10 cellular contexts compared by ENCODE assay signal in genomic region chr2:144459937-144460336, GRCh38. TPM values are rescaled to one million over a fixed set of nuclear protein-coding genes. Genes with fewer than 3 reads are reported as not detected.
A peak's percentile ranks its signal among the peaks of the same experiment; 100 is the strongest.
DNase-seq lines count a peak whose midpoint lies in the region; TF ChIP-seq lines count a peak whose summit lies in the region.
"Had no signal": no experiment of that assay in that cellular context is flagged by ENCODE, and none has a peak within 500 bp of the region (broad histone marks: within the 10 kb centered on the region; RNA-seq: fewer than 3 reads in every experiment).

No MANE protein-coding gene starts in this region.

- no peak for TF ChIP-seq POLR2A in esophagus muscularis mucosa (IDR thresholded peaks at IDR 0.05; ENCODE audit: low read depth)

- H3K4me3 ChIP-seq in coronary artery = peak overlapping the region; percentile 61
- no peak overlapping the region for H3K4me3 ChIP-seq in esophagus muscularis mucosa

- no peak for TF ChIP-seq CTCF in coronary artery (IDR thresholded peaks at IDR 0.05)
- TF ChIP-seq CTCF in mesothelial cell of epicardium (IDR thresholded peaks at IDR 0.05; ENCODE audit: unreplicated experiment) = no peak
- TF ChIP-seq CTCF in type B pancreatic cell (conservative IDR thresholded peaks at IDR 0.05) = no peak
- TF ChIP-seq CTCF in esophagus muscularis mucosa (IDR thresholded peaks at IDR 0.05) = no peak

- no peaks in the 10 kb centered on the region for H3K36me3 Mint-ChIP-seq in activated naive CD4-positive, alpha-beta T cell treated with anti-CD3 and anti-CD28 coated beads for 36 hours (ENCODE audit: low read depth)
- H3K36me3 Mint-ChIP-seq in mesothelial cell of epicardium (peaks cover 6% of the 10 kb centered on the region), type B pancreatic cell (peaks cover 10% of the 10 kb centered on the region)

- peaks cover 8% of the 10 kb centered on the region for H3K4me1 Mint-ChIP-seq in activated naive CD4-positive, alpha-beta T cell treated with anti-CD3 and anti-CD28 coated beads for 36 hours (ENCODE audit: low read depth)
- H3K4me1 Mint-ChIP-seq in mesothelial cell of epicardium (peaks cover 68% of the 10 kb centered on the region), type B pancreatic cell (ENCODE audit: unreplicated experiment) (peaks cover 58% of the 10 kb centered on the region)

- H3K27me3 ChIP-seq in esophagus muscularis mucosa = no peaks in the 10 kb centered on the region

- no peak overlapping the region for H3K27ac Mint-ChIP-seq in activated naive CD4-positive, alpha-beta T cell treated with anti-CD3 and anti-CD28 coated beads for 36 hours
- H3K27ac Mint-ChIP-seq in mesothelial cell of epicardium = peak overlapping the region; percentile 77
- no peak overlapping the region for H3K27ac Mint-ChIP-seq in type B pancreatic cell

- TF ChIP-seq EP300 in esophagus muscularis mucosa (IDR thresholded peaks at IDR 0.05) = no peak

- intact Hi-C loops in activated naive CD4-positive, alpha-beta T cell treated with anti-CD3 and anti-CD28 coated beads for 36 hours (cut with micrococcal nuclease) = no loop called here
- intact Hi-C loops in esophagus muscularis mucosa (cut with DNase I) = loop anchor here (10.0 kb wide), 1 partner anchor 55 kb away; no protein-coding TSS in a partner anchor

- peaks cover 8% of the 10 kb centered on the region for H3K27me3 Mint-ChIP-seq in activated naive CD4-positive, alpha-beta T cell treated with anti-CD3 and anti-CD28 coated beads for 36 hours (ENCODE audit: low read depth)
- H3K27me3 Mint-ChIP-seq in mesothelial cell of epicardium (ENCODE audit: low read depth) (no peaks in the 10 kb centered on the region), type B pancreatic cell (peaks cover 66% of the 10 kb centered on the region)

- peak; percentile 18 for DNase-seq in activated naive CD4-positive, alpha-beta T cell treated with Interleukin-2 at 50 U/mL for 16 hours
- DNase-seq in activated naive CD4-positive, alpha-beta T cell treated with anti-CD3 and anti-CD28 coated beads for 36 hours = no peak
- DNase-seq in coronary artery (ENCODE audit: low spot score) (no peak), mesothelial cell of epicardium (ENCODE audit: low spot score in 2 of 2, unreplicated experiment in 2 of 2) (no peak), type B pancreatic cell (ENCODE audit: extremely low spot score, unreplicated experiment) (no peak), esophagus muscularis mucosa (ENCODE audit: extremely low spot score) (no peak), inferior parietal cortex (ENCODE audit: extremely low spot score) (no peak), amygdala (lab: John Stamatoyannopoulos, UW) (no peak)
- DNase-seq: GOT3, NCI-H1417 had no signal

- H3K9me3 ChIP-seq in esophagus muscularis mucosa = no peaks in the 10 kb centered on the region

- H3K4me3 Mint-ChIP-seq in activated naive CD4-positive, alpha-beta T cell treated with anti-CD3 and anti-CD28 coated beads for 36 hours = no peak overlapping the region
- H3K4me3 Mint-ChIP-seq in mesothelial cell of epicardium = no peak overlapping the region
- peak overlapping the region; percentile 1 for H3K4me3 Mint-ChIP-seq in type B pancreatic cell

- CTCF ChIA-PET in activated naive CD4-positive, alpha-beta T cell treated with anti-CD3 and anti-CD28 coated beads for 36 hours (lab: Charles Lee) = no interaction called here

- no peaks in the 10 kb centered on the region for H3K36me3 ChIP-seq in esophagus muscularis mucosa

- H3K27ac ChIP-seq in coronary artery (peak overlapping the region; percentile 50 to 61), esophagus muscularis mucosa (replicated peaks in 1 of 4) (peak overlapping the region in 1 of 4 donors; percentile 19)

- peaks cover 17 to 47% (median 25%) of the 10 kb centered on the region in 4 donors for H3K4me1 ChIP-seq in esophagus muscularis mucosa

- 70% methylated on average over 5 of the region's 5 CpGs for WGBS in esophagus muscularis mucosa

- no peaks in the 10 kb centered on the region for H3K9me3 Mint-ChIP-seq in activated naive CD4-positive, alpha-beta T cell treated with anti-CD3 and anti-CD28 coated beads for 36 hours
- H3K9me3 Mint-ChIP-seq in mesothelial cell of epicardium (no peaks in the 10 kb centered on the region), type B pancreatic cell (no peaks in the 10 kb centered on the region)

RNA-seq across cellular contexts. Expression of gene ZEB2, which starts 60.0 kb away (rescaled TPM):
- 1 to 10 TPM; 4.3 to 4.9 TPM for total RNA-seq in activated naive CD4-positive, alpha-beta T cell treated with anti-CD3 and anti-CD28 coated beads for 36 hours
- total RNA-seq in mesothelial cell of epicardium = 105 to 111 TPM (median 110 TPM) in 3 replicates
- 8.3 and 88.5 TPM in 2 replicates for total RNA-seq in type B pancreatic cell (ENCODE audit: low replicate concordance)
- 10 to 100 TPM; 41.2 to 68.3 (median 55.7) TPM for total RNA-seq in esophagus muscularis mucosa
